7 cellular contexts compared by ENCODE assay signal in genomic region chr11:134275534-134276395, GRCh38. TPM values are rescaled to one million over a fixed set of nuclear protein-coding genes. Genes with fewer than 3 reads are reported as not detected.
DNase-seq lines count a peak whose midpoint lies in the region; ATAC-seq, FAIRE-seq and TF ChIP-seq lines count a peak whose summit lies in the region.

A gene with protein sequence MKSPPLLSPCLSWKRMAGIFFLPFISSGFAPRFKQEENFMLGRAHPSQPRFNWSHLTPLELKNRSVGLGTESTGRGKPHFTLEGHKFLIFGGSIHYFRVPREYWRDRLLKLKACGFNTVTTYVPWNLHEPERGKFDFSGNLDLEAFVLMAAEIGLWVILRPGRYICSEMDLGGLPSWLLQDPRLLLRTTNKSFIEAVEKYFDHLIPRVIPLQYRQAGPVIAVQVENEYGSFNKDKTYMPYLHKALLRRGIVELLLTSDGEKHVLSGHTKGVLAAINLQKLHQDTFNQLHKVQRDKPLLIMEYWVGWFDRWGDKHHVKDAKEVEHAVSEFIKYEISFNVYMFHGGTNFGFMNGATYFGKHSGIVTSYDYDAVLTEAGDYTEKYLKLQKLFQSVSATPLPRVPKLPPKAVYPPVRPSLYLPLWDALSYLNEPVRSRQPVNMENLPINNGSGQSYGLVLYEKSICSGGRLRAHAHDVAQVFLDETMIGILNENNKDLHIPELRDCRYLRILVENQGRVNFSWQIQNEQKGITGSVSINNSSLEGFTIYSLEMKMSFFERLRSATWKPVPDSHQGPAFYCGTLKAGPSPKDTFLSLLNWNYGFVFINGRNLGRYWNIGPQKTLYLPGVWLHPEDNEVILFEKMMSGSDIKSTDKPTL (plus strand): TSS chr11:134276379. CDS start chr11:134276741, 362 bp downstream.

- peak; percentile 18 to 41 (median 33); a peak in 5 of 6 replicates for TF ChIP-seq CTCF in GM12878 (IDR thresholded peaks at IDR 0.05 in 2 of 3, conservative IDR thresholded peaks at IDR 0.05 in 1 of 3; ENCODE audit: control insufficient read depth in 2 of 3, extremely low read depth in 1 of 3, insufficient read depth in 1 of 3, low read depth in 3 of 3, low read length in 3 of 3)

- TF ChIP-seq EP300 in GM12878 (IDR thresholded peaks at IDR 0.05; ENCODE audit: borderline replicate concordance in 1 of 2, control insufficient read depth in 1 of 2, low read depth in 2 of 2, low read length in 2 of 2): no peak

- ATAC-seq in GM18519 (IDR thresholded peaks at IDR 0.05; ENCODE audit: low FRiP score, unreplicated experiment) (peak; percentile 62), HG03097 (IDR thresholded peaks at IDR 0.05; ENCODE audit: low FRiP score, unreplicated experiment) (peak; percentile 77), GM12878 (peak; percentile 92)

- H3K9me3 ChIP-seq in GM12878 (replicated peaks; ENCODE audit: control insufficient read depth, insufficient read depth, low read length): no peaks in the 10 kb centered on the region; the same call in 2 of the 3 replicates

- peak; percentile 79 for DNase-seq in T-helper 2 cell treated with Interferon-gamma antibody and Interleukin-4, amounts not matched to agents 5 μg/mL and 100 μg/mL, for 36 hours (ENCODE audit: low spot score)
- DNase-seq in GM12878 (ENCODE audit: low read depth, low spot score): no peak
- DNase-seq in iris pigment epithelial cell (ENCODE audit: low read depth): peak; percentile 22
- peak; percentile 69 to 75 for DNase-seq in stimulated activated CD4-positive, alpha-beta T cell treated with anti-CD3 and anti-CD28 coated beads, Interleukin-15, amount 100 ng/mL, for 48 hours (ENCODE audit: low read depth in 2 of 2)
- no peak for DNase-seq in GM19240 (ENCODE audit: insufficient read length, low spot score)

- H3K36me3 Mint-ChIP-seq in T-helper 2 cell treated with Interferon-gamma antibody and Interleukin-4, amounts not matched to agents 5 μg/mL and 100 μg/mL, for 36 hours (ENCODE audit: low read depth): peaks cover 27% of the 10 kb centered on the region

- CTCF ChIA-PET in GM12878 (lab: Yijun Ruan, JAX): interaction anchor here (0.6 kb wide), 1 partner anchor 67 kb away, joined by 3 read pairs; no protein-coding TSS in a partner anchor

- in situ Hi-C loops in GM12878 (cut with MboI): no loop called here

- intact Hi-C loops in GM12878 (cut with micrococcal nuclease; ENCODE audit: unreplicated experiment): no loop called here

- FAIRE-seq in GM12878 (lab: Jason Lieb, UNC): no peak

- POLR2A ChIA-PET in GM12878 (lab: Charles Lee): no interaction called here

- H3K4me2 ChIP-seq in GM12878 (ENCODE audit: control insufficient read depth, insufficient read depth): peak within 1 kb of the TSS; percentile 81

- H3K79me2 ChIP-seq in GM12878 (ENCODE audit: control insufficient read depth, insufficient read depth, low read length): no peaks in the 10 kb centered on the region

- no peaks in the 10 kb centered on the region for H3K36me3 ChIP-seq in GM12878 (ENCODE audit: control insufficient read depth in 2 of 2, insufficient read depth in 2 of 2, low read length in 1 of 2)

- 2% methylated on average over 66 of the region's 68 CpGs for WGBS in GM12878 (ENCODE audit: insufficient coverage, insufficient replicate concordance, low lambda C conversion rate, missing lambda C conversion rate)

- H4K20me1 ChIP-seq in GM12878 (ENCODE audit: control insufficient read depth, insufficient read depth): no peaks in the 10 kb centered on the region

- BruUV-seq in GM12878 (replicated peaks; lab: Mats Ljungman, UMichigan): no TSS peak

- H3K4me1 ChIP-seq in GM12878 (ENCODE audit: control insufficient read depth, insufficient read depth, low read length): peaks cover 6% of the 10 kb centered on the region

- TF ChIP-seq RAD21 in GM12878 (IDR thresholded peaks at IDR 0.05; ENCODE audit: insufficient read depth, low read depth, low read length): peak; percentile 44

- RAD21 ChIA-PET in GM12878 (lab: Charles Lee; ENCODE audit: unreplicated experiment): interaction anchor here (0.9 kb wide), 1 partner anchor 51 kb away, joined by 3 read pairs; the partner anchor contains the start of genes NCAPD3 and VPS26B

- peaks cover 2% of the 10 kb centered on the region for H3K27me3 Mint-ChIP-seq in T-helper 2 cell treated with Interferon-gamma antibody and Interleukin-4, amounts not matched to agents 5 μg/mL and 100 μg/mL, for 36 hours (ENCODE audit: low read depth)

- H3K27ac Mint-ChIP-seq in T-helper 2 cell treated with Interferon-gamma antibody and Interleukin-4, amounts not matched to agents 5 μg/mL and 100 μg/mL, for 36 hours: peak within 1 kb of the TSS; percentile 87

- peaks cover 7% of the 10 kb centered on the region for H3K9me3 Mint-ChIP-seq in T-helper 2 cell treated with Interferon-gamma antibody and Interleukin-4, amounts not matched to agents 5 μg/mL and 100 μg/mL, for 36 hours

- peaks cover 53% of the 10 kb centered on the region for H3K4me1 Mint-ChIP-seq in T-helper 2 cell treated with Interferon-gamma antibody and Interleukin-4, amounts not matched to agents 5 μg/mL and 100 μg/mL, for 36 hours (ENCODE audit: low read depth)

- peak within 1 kb of the TSS; percentile 89 for H3K4me3 Mint-ChIP-seq in T-helper 2 cell treated with Interferon-gamma antibody and Interleukin-4, amounts not matched to agents 5 μg/mL and 100 μg/mL, for 36 hours

- no peak within 1 kb of the TSS for H3K27ac ChIP-seq in GM12878 (ENCODE audit: control insufficient read depth, insufficient read depth)

- SMC1A ChIA-PET in GM12878 (lab: Charles Lee; ENCODE audit: uncharacterized antibody, unreplicated experiment): interaction anchor here (0.6 kb wide), 1 partner anchor 1838 kb away, joined by 3 read pairs; no protein-coding TSS in a partner anchor

- H2AFZ ChIP-seq in GM12878 (ENCODE audit: control insufficient read depth, low read depth, low read length): peak within 1 kb of the TSS; percentile 45

- H3K9ac ChIP-seq in GM12878 (ENCODE audit: control insufficient read depth, insufficient read depth, low read length): 0 out of 2 replicates have a peak within 1 kb of the TSS, but pooled peaks have one; percentile 12

- H3K4me3 ChIP-seq in GM12878: peak within 1 kb of the TSS; percentile 33; the same call in 1 of the 2 replicates

- TF ChIP-seq POLR2A in GM12878 (IDR thresholded peaks at IDR 0.05; ENCODE audit: low read depth, low read length): no peak

- peaks cover 10 to 25% of the 10 kb centered on the region in 2 experiments for H3K27me3 ChIP-seq in GM12878 (replicated peaks in 1 of 2; ENCODE audit: control insufficient read depth in 2 of 2, insufficient read depth in 2 of 2, low read length in 1 of 2)

TF ChIP-seq in GM12878, 131 proteins besides CTCF, POLR2A, EP300 and RAD21 (continues in another document):
- peak; percentile 35; the same call in 1 of the 2 replicates for TF ChIP-seq CREM (IDR thresholded peaks at IDR 0.05; ENCODE audit: low read depth)
- TF ChIP-seq SIN3A (IDR thresholded peaks at IDR 0.05; ENCODE audit: low read depth, low read length): no peak
- TF ChIP-seq SIX5 (IDR thresholded peaks at IDR 0.05; ENCODE audit: low read depth, low read length, severe bottlenecking): no peak
- TF ChIP-seq GABPA (IDR thresholded peaks at IDR 0.05; ENCODE audit: low read depth): 0 out of 2 replicates have a peak, but pooled peaks have one; percentile 34
- TF ChIP-seq SP1 (IDR thresholded peaks at IDR 0.05; ENCODE audit: low read depth, low read length): no peak
- no peak for TF ChIP-seq ZBTB40 (IDR thresholded peaks at IDR 0.05; ENCODE audit: borderline replicate concordance)
- TF ChIP-seq TCF7 (IDR thresholded peaks at IDR 0.05; ENCODE audit: borderline replicate concordance): peak; percentile 92
- no peak for TF ChIP-seq PML (IDR thresholded peaks at IDR 0.05; ENCODE audit: low read length)

RNA-seq across cellular contexts. Expression of the gene that starts here (rescaled TPM):
- total RNA-seq in GM12878 (2013; cell fraction: nucleolus; rRNA removed): 0.12 and 0.17 TPM in 2 replicates
- total RNA-seq in GM12878 (2014; rRNA removed) (0.90 and 1.3 TPM in 2 replicates), GM12878 (2014; rRNA removed; fragmentation: Illumina TruSeq; extraction: Trizol) (0.94 and 1.1 TPM in 2 replicates), GM12878 (2021) (1.3 and 1.9 TPM in 2 replicates)
- polyA plus RNA-seq in GM12878 (2011; ENCODE audit: low read depth): 0.47 TPM
- polyA plus RNA-seq in GM12878 (2011; rRNA removed) (not detected in 2 replicates), GM12878 (2014; fragmentation: Illumina TruSeq; extraction: Trizol) (0.90 and 1.9 TPM in 2 replicates), GM12878 (2014; fragmentation: Nextera tagmentation; extraction: Ambion mirVana) (under 1 TPM; 0.53 to 0.63 TPM), GM12878 (2014; rRNA removed) (1.9 and 2.0 TPM in 2 replicates), GM12878 (2016; fragmentation: Nextera tagmentation; extraction: Ambion mirVana) (1 to 10 TPM; 2.5 to 2.9 TPM)
- not detected in 2 replicates for polyA plus RNA-seq in GM12878 (2011; cell fraction: cytosol; rRNA removed)
- polyA plus RNA-seq in GM12878 (2011; cell fraction: nucleus; rRNA removed): not detected in 2 replicates
- polyA plus RNA-seq in GM12878 (2012): 0.21 and 0.35 TPM in 2 replicates
- polyA minus RNA-seq in GM12878 (2011; rRNA and poly(A)+ RNA removed): not detected in 2 replicates
- polyA minus RNA-seq in GM12878 (2011; cell fraction: cytosol; rRNA and poly(A)+ RNA removed): not detected in 2 replicates
- not detected in 2 replicates for polyA minus RNA-seq in GM12878 (2011; cell fraction: nucleus; rRNA and poly(A)+ RNA removed)

Comparison
In these comparisons a context has a peak if more than half of its experiments do, and no peak if none do; other contexts are left out.
1. DNase-seq: peak in T-helper 2 cell treated with Interferon-gamma antibody and Interleukin-4, amounts not matched to agents 5 μg/mL and 100 μg/mL, for 36 hours (single experiment), iris pigment epithelial cell (single experiment) and stimulated activated CD4-positive, alpha-beta T cell treated with anti-CD3 and anti-CD28 coated beads, Interleukin-15, amount 100 ng/mL, for 48 hours (2 of 2); none in GM12878 (single experiment) and GM19240 (single experiment).
2. Peak in every context shown above with its lines, with median percentiles within 50 percentile points of each other: ATAC-seq.